8 cellular contexts compared by ENCODE assay signal in genomic region chr1:89525169-89525855, GRCh38. TPM values are rescaled to one million over a fixed set of nuclear protein-coding genes. Genes with fewer than 3 reads are reported as not detected.
DNase-seq lines count a peak whose midpoint lies in the region; ATAC-seq and TF ChIP-seq lines count a peak whose summit lies in the region.

No MANE protein-coding gene starts in this region.

- DNase-seq in CD1c-positive myeloid dendritic cell (ENCODE audit: extremely low spot score) (peak; percentile 63), SHP77 treated with DMSO at 0.1 percent for 48 hours (lab: John Stamatoyannopoulos, UW) (peak; percentile 5), ascending aorta (ENCODE audit: low spot score in 2 of 2) (peak in 1 of 2 donors; percentile 65), iPS DF 6.9 (ENCODE audit: low read depth, low spot score) (peak; percentile 20), sciatic nerve (ENCODE audit: low spot score) (peak; percentile 71), AG20443 (ENCODE audit: low spot score) (no peak)

- ATAC-seq in GM19438 (IDR thresholded peaks at IDR 0.05; ENCODE audit: low read depth, unreplicated experiment) (peak; percentile 26), sciatic nerve (peak; percentile 2)

- peak overlapping the region; percentile 67 for H3K27ac ChIP-seq in HUES6 (ENCODE audit: low read depth, low read length)
- peak overlapping the region; percentile 53 to 74 for H3K27ac ChIP-seq in ascending aorta
- H3K27ac ChIP-seq in iPS DF 6.9 (ENCODE audit: low read length): no peak overlapping the region

- no peak for TF ChIP-seq CTCF in ascending aorta (IDR thresholded peaks at IDR 0.05)

- H3K4me1 ChIP-seq in HUES6 (ENCODE audit: control insufficient read depth, insufficient read depth, low read length) (peaks cover 28% of the 10 kb centered on the region), ascending aorta (peaks cover 0 to 6% of the 10 kb centered on the region in 2 donors), iPS DF 6.9 (ENCODE audit: control insufficient read depth, insufficient read depth, low read length) (no peaks in the 10 kb centered on the region)

- no peaks in the 10 kb centered on the region for H3K27me3 ChIP-seq in HUES6 (ENCODE audit: control insufficient read depth, insufficient read depth, low read length)
- no peaks in the 10 kb centered on the region for H3K27me3 ChIP-seq in ascending aorta
- H3K27me3 ChIP-seq in iPS DF 6.9 (ENCODE audit: control insufficient read depth, insufficient read depth, low read length): no peaks in the 10 kb centered on the region

- H3K9ac ChIP-seq in HUES6 (ENCODE audit: low read length): peak overlapping the region; percentile 94

- H3K4me3 ChIP-seq in HUES6 (ENCODE audit: low read depth, low read length) (peak overlapping the region; percentile 93), ascending aorta (peak overlapping the region; percentile 94 to 99), iPS DF 6.9 (ENCODE audit: low read length) (peak overlapping the region; percentile 91)

- no CpG with 5 or more reads among the region's 35 CpGs for WGBS in iPS DF 6.9 (ENCODE audit: insufficient coverage, insufficient read length)

- H3K36me3 ChIP-seq in HUES6 (ENCODE audit: control insufficient read depth, insufficient read depth, low read length) (0 out of 2 replicates have a peak, but pooled peaks cover 2% of the 10 kb centered on the region), ascending aorta (no peaks in the 10 kb centered on the region), iPS DF 6.9 (ENCODE audit: control insufficient read depth, insufficient read depth, low read length) (no peaks in the 10 kb centered on the region)

- H3K9me3 ChIP-seq in HUES6 (ENCODE audit: control insufficient read depth, insufficient read depth, low read depth, low read length) (no peaks in the 10 kb centered on the region), ascending aorta (no peaks in the 10 kb centered on the region), iPS DF 6.9 (ENCODE audit: control insufficient read depth, insufficient read depth, low read length) (no peaks in the 10 kb centered on the region)

- intact Hi-C loops in ascending aorta (cut with DNase I): loop anchor here (5.0 kb wide), 1 partner anchor 472 kb away; the partner anchor contains the start of gene ZNF326
- intact Hi-C loops in sciatic nerve (cut with DNase I): loop anchor here (10.0 kb wide), 1 partner anchor 109 kb away; the partner anchor contains the start of gene LRRC8C

RNA-seq across cellular contexts. Expression of gene LRRC8B, which starts 0.7 kb away (rescaled TPM):
- 4.2 TPM for total RNA-seq in ascending aorta
- 21.9 TPM for total RNA-seq in sciatic nerve
